11 cellular contexts compared by ENCODE assay signal in the genomic region with DNA sequence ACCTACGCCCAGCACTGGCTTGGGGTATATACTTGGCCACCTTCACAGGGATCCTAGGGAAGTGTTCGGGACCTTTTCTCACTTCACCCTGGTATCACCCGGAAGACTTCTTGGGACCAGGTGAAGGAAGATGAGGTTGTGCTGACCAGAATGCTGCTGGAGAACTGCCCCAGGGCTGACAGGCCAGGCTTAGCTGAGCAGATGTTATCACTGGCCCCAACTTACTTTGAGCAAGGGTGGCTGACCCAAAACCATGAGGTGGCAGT. TPM values are rescaled to one million over a fixed set of nuclear protein-coding genes. Genes with fewer than 3 reads are reported as not detected.
DNase-seq lines count a peak whose midpoint lies in the region; ATAC-seq, FAIRE-seq and TF ChIP-seq lines count a peak whose summit lies in the region.
"Had no signal": no experiment of that assay in that cellular context is flagged by ENCODE, and none has a peak within 500 bp of the region (broad histone marks: within the 10 kb centered on the region; RNA-seq: fewer than 3 reads in every experiment).

No MANE protein-coding gene starts in this region.

- TF ChIP-seq POLR2A in suprapubic skin (IDR thresholded peaks at IDR 0.05), result no peak

- H3K4me1 Mint-ChIP-seq in activated naive CD8-positive, alpha-beta T cell treated with anti-CD3 and anti-CD28 coated beads, Interleukin-2, amount 10 ng/mL, durations not matched to agents 7 days and 5 days, result peaks cover 27% of the 10 kb centered on the region

- H3K4me3 Mint-ChIP-seq in activated naive CD8-positive, alpha-beta T cell treated with anti-CD3 and anti-CD28 coated beads, Interleukin-2, amount 10 ng/mL, durations not matched to agents 7 days and 5 days, result peak overlapping the region; percentile 73

- intact Hi-C loops in lower lobe of right lung (cut with DNase I), result no loop called here

- H3K36me3 ChIP-seq in SK-N-SH (replicated peaks in 1 of 2; ENCODE audit: control insufficient read depth in 1 of 2, insufficient read depth in 2 of 2, low read length in 1 of 2), result peaks cover 31 to 34% of the 10 kb centered on the region in 2 experiments
- peaks cover 44% of the 10 kb centered on the region for H3K36me3 ChIP-seq in lower lobe of right lung
- H3K36me3 ChIP-seq in suprapubic skin, result peaks cover 22% of the 10 kb centered on the region

- no peaks in the 10 kb centered on the region for H3K27me3 Mint-ChIP-seq in activated naive CD8-positive, alpha-beta T cell treated with anti-CD3 and anti-CD28 coated beads, Interleukin-2, amount 10 ng/mL, durations not matched to agents 7 days and 5 days

- DNase-seq in SK-N-SH (no peak), lower lobe of right lung (no peak), suprapubic skin (ENCODE audit: low spot score in 2 of 2) (no peak), medulla oblongata (ENCODE audit: extremely low spot score) (no peak), HTR-8/SVneo (ENCODE audit: insufficient read length, low spot score) (no peak), ACHN (no peak)
- DNase-seq in activated naive CD8-positive, alpha-beta T cell treated with anti-CD3 and anti-CD28 coated beads, Interleukin-2, amount 10 ng/mL, durations not matched to agents 7 days and 5 days, result no peak
- DNase-seq: NCI-H2227 treated with DMSO at 0.1 percent for 48 hours; stimulated activated naive CD4-positive, alpha-beta T cell treated with Interleukin-2 at 50 U/mL for 16 hours had no signal

- H3K9ac ChIP-seq in SK-N-SH, result no peak overlapping the region

- no peaks in the 10 kb centered on the region for H3K9me3 Mint-ChIP-seq in activated naive CD8-positive, alpha-beta T cell treated with anti-CD3 and anti-CD28 coated beads, Interleukin-2, amount 10 ng/mL, durations not matched to agents 7 days and 5 days

- no peak for TF ChIP-seq EP300 in SK-N-SH (IDR thresholded peaks at IDR 0.05; ENCODE audit: borderline replicate concordance in 1 of 2, low read depth in 1 of 2, low read length in 1 of 2)
- no peak for TF ChIP-seq EP300 in suprapubic skin (IDR thresholded peaks at IDR 0.05)

- H3K27me3 ChIP-seq in SK-N-SH (ENCODE audit: insufficient read depth) (no peaks in the 10 kb centered on the region), lower lobe of right lung (ENCODE audit: low read depth) (no peaks in the 10 kb centered on the region), suprapubic skin (no peaks in the 10 kb centered on the region)

- H3K36me3 Mint-ChIP-seq in activated naive CD8-positive, alpha-beta T cell treated with anti-CD3 and anti-CD28 coated beads, Interleukin-2, amount 10 ng/mL, durations not matched to agents 7 days and 5 days, result peaks cover 34% of the 10 kb centered on the region

- no peak for TF ChIP-seq RAD21 in SK-N-SH (IDR thresholded peaks at IDR 0.05; ENCODE audit: low read length)

- POLR2A ChIA-PET in SK-N-SH (lab: Yijun Ruan, JAX), result interaction anchor here (0.6 to 3.0 kb wide), 5 partner anchors 12 to 119 kb away, joined by 3 to 18 read pairs (median 3); a partner anchor contains a TSS
- POLR2A ChIA-PET in activated naive CD8-positive, alpha-beta T cell treated with anti-CD3 and anti-CD28 coated beads, Interleukin-2, amount 10 ng/mL, durations not matched to agents 7 days and 5 days (lab: Charles Lee), result interaction anchor here (0.8 to 2.0 kb wide), 3 partner anchors 9 to 63 kb away, joined by 3 to 5 read pairs (median 3); no protein-coding TSS in a partner anchor

- no peak for FAIRE-seq in HTR-8/SVneo (lab: Jason Lieb, UNC)
- FAIRE-seq: A204.1 had no signal

- in situ Hi-C loops in ACHN (cut with HindIII; ENCODE audit: low pct_ligation_motif_present, low pct_unique_long_range_greater_than_20kb, low sequenced_read_pairs), result no loop called here

- CTCF ChIA-PET in SK-N-SH (lab: Yijun Ruan, JAX), result interaction anchor here (1.4 to 11.7 kb wide), 4 partner anchors 16 to 145 kb away, joined by 4 to 64 read pairs (median 31); no protein-coding TSS in a partner anchor

- peak overlapping the region; percentile 70 for H3K27ac Mint-ChIP-seq in activated naive CD8-positive, alpha-beta T cell treated with anti-CD3 and anti-CD28 coated beads, Interleukin-2, amount 10 ng/mL, durations not matched to agents 7 days and 5 days

- no peak overlapping the region for H3K4me3 ChIP-seq in SK-N-SH (ENCODE audit: low read depth in 2 of 2, low read length in 1 of 2)
- no peak overlapping the region for H3K4me3 ChIP-seq in lower lobe of right lung
- no peak overlapping the region for H3K4me3 ChIP-seq in suprapubic skin

- ATAC-seq in SK-N-SH treated with all-trans-retinoic acid at 6 μM for 48 hours (no peak), lower lobe of right lung (peak in 1 of 2 donors; percentile 0)
- ATAC-seq in activated naive CD8-positive, alpha-beta T cell treated with anti-CD3 and anti-CD28 coated beads, Interleukin-2, amount 10 ng/mL, durations not matched to agents 7 days and 5 days (ENCODE audit: low read depth), result no peak

- H3K9me2 ChIP-seq in SK-N-SH, result no peaks in the 10 kb centered on the region

- H3K9me3 ChIP-seq in SK-N-SH (no peaks in the 10 kb centered on the region), lower lobe of right lung (no peaks in the 10 kb centered on the region), suprapubic skin (no peaks in the 10 kb centered on the region)

- H2AFZ ChIP-seq in SK-N-SH (ENCODE audit: low read depth), result no peak overlapping the region

- H4K20me1 ChIP-seq in SK-N-SH (ENCODE audit: insufficient read depth), result peaks cover 44% of the 10 kb centered on the region

- peaks cover 32% of the 10 kb centered on the region for H3K79me2 ChIP-seq in SK-N-SH (ENCODE audit: insufficient read depth)

- no peak for TF ChIP-seq CTCF in SK-N-SH (IDR thresholded peaks at IDR 0.05)
- no peak for TF ChIP-seq CTCF in lower lobe of right lung (IDR thresholded peaks at IDR 0.05)
- TF ChIP-seq CTCF in suprapubic skin (IDR thresholded peaks at IDR 0.05), result no peak

- no peak overlapping the region for H3K4me2 ChIP-seq in SK-N-SH

- peak overlapping the region in 1 of 2 experiments; percentile 13; a peak in 1 of 4 replicates for H3K27ac ChIP-seq in SK-N-SH (ENCODE audit: low read depth in 2 of 2, low read length in 1 of 2)
- H3K27ac ChIP-seq in lower lobe of right lung, result peak overlapping the region; percentile 97
- peak overlapping the region; percentile 61 for H3K27ac ChIP-seq in suprapubic skin

- H3F3A ChIP-seq in SK-N-SH (replicated peaks; ENCODE audit: insufficient read depth), result peaks cover 38% of the 10 kb centered on the region

- H3K4me1 ChIP-seq in SK-N-SH (ENCODE audit: control insufficient read depth in 1 of 2, insufficient read depth in 2 of 2, low read depth in 1 of 2, low read length in 1 of 2) (peaks cover 14 to 16% of the 10 kb centered on the region in 2 experiments), lower lobe of right lung (peaks cover 55% of the 10 kb centered on the region), suprapubic skin (peaks cover 53% of the 10 kb centered on the region)

- WGBS in SK-N-SH (ENCODE audit: low lambda C conversion rate), result 87% methylated on average over 3 of the region's 3 CpGs
- 87% methylated on average over 3 of the region's 3 CpGs for WGBS in suprapubic skin

TF ChIP-seq in SK-N-SH, 30 proteins besides CTCF, POLR2A, EP300 and RAD21:
- TF ChIP-seq SIN3A (IDR thresholded peaks at IDR 0.05; ENCODE audit: borderline replicate concordance, low read depth, low read length) (peak; percentile 58; the same call in 1 of the 2 replicates), JUND (IDR thresholded peaks at IDR 0.05) (peak; percentile 34), RCOR1 (IDR thresholded peaks at IDR 0.05; ENCODE audit: low read length) (no peak)

TF ChIP-seq in SK-N-SH treated with all-trans-retinoic acid at 6 μM for 48 hours, 23 proteins besides CTCF, POLR2A, EP300 and RAD21 (continues in another document):
- TF ChIP-seq GLIS3 (CRISPR knock-in tag; IDR thresholded peaks at IDR 0.05), result no peak; the same call in 1 of the 2 replicates

RNA-seq across cellular contexts. Expression of a gene that starts 4.5 kb away (rescaled TPM):
- polyA plus RNA-seq in SK-N-SH (2012; rRNA removed), result 879 and 1,229 TPM in 2 replicates
- polyA plus RNA-seq in SK-N-SH (2012; cell fraction: cytosol; rRNA removed), result 2,322 and 2,767 TPM in 2 replicates
- 269 and 354 TPM in 2 replicates for polyA plus RNA-seq in SK-N-SH (2012; cell fraction: nucleus; rRNA removed)
- 100 to 1,000 TPM; 793 to 808 TPM for total RNA-seq in activated naive CD8-positive, alpha-beta T cell treated with anti-CD3 and anti-CD28 coated beads, Interleukin-2, amount 10 ng/mL, durations not matched to agents 7 days and 5 days
- total RNA-seq in lower lobe of right lung (4,616 TPM), suprapubic skin (1,000 to 10,000 TPM in 2 of 4 donors, 100 to 1,000 TPM in 2; 578 to 1,480 (median 967) TPM)

RNA-seq across cellular contexts. Expression of a gene that starts 12.8 kb away (rescaled TPM):
- 0.30 and 0.47 TPM in 2 replicates for polyA plus RNA-seq in SK-N-SH (2012; rRNA removed)
- polyA plus RNA-seq in SK-N-SH (2012; cell fraction: cytosol; rRNA removed), result 0.12 and 0.13 TPM in 2 replicates
- 2.0 and 2.8 TPM in 2 replicates for polyA plus RNA-seq in SK-N-SH (2012; cell fraction: nucleus; rRNA removed)
- total RNA-seq in activated naive CD8-positive, alpha-beta T cell treated with anti-CD3 and anti-CD28 coated beads, Interleukin-2, amount 10 ng/mL, durations not matched to agents 7 days and 5 days, result under 1 TPM; 0.20 to 0.30 TPM
- total RNA-seq in lower lobe of right lung, result 14.1 TPM
- total RNA-seq in suprapubic skin, result 1 to 10 TPM; 1.5 to 4.1 (median 2.5) TPM

RNA-seq across cellular contexts. Expression of a gene that starts 45.6 kb away (rescaled TPM):
- 9.8 and 10.2 TPM in 2 replicates for polyA plus RNA-seq in SK-N-SH (2012; rRNA removed)
- polyA plus RNA-seq in SK-N-SH (2012; cell fraction: cytosol; rRNA removed), result 4.8 and 7.2 TPM in 2 replicates
- polyA plus RNA-seq in SK-N-SH (2012; cell fraction: nucleus; rRNA removed), result 14.6 and 16.0 TPM in 2 replicates
- total RNA-seq in activated naive CD8-positive, alpha-beta T cell treated with anti-CD3 and anti-CD28 coated beads, Interleukin-2, amount 10 ng/mL, durations not matched to agents 7 days and 5 days, result 1 to 10 TPM in 1 of 2 experiments, under 1 TPM in 1; 0.28 to 1.6 TPM
- 11.4 TPM for total RNA-seq in lower lobe of right lung
- 1 to 10 TPM; 2.6 to 8.9 (median 5.4) TPM for total RNA-seq in suprapubic skin
